ENCODE assay signal across 32 cellular contexts in genomic region chr11:6818967-6819366, GRCh38. TPM values are rescaled to one million over a fixed set of nuclear protein-coding genes. Genes with fewer than 3 reads are reported as not detected.
"Had no signal": no experiment of that assay in that cellular context is flagged by ENCODE, and none has a peak within 500 bp of the region (broad histone marks: within the 10 kb centered on the region; RNA-seq: fewer than 3 reads in every experiment).

No MANE protein-coding gene starts in this region.

- H3K27ac ChIP-seq: stomach, suprapubic skin, testis, thoracic aorta, thyroid gland, tibial artery, tibial nerve, transverse colon, upper lobe of left lung, upper lobe of right lung, uterus, vagina had no signal

- ATAC-seq: stimulated activated memory B cell treated with anti-CD40 and anti-IgM and Interleukin-4, amounts not matched to agents 10 μg/mL and 1 μg/mL and 100 μg/mL, for 72 hours; stimulated activated naive B cell treated with anti-CD40 and anti-IgM and Interleukin-4, amounts not matched to agents 10 μg/mL and 1 μg/mL and 100 μg/mL, for 72 hours; stimulated activated naive CD8-positive, alpha-beta T cell treated with anti-CD3 and anti-CD28 coated beads, Interleukin-15, Interleukin-2, amounts not matched to agents 100 U/mL and 50 U/mL, for 24 hours had no signal

- H3K4me1 ChIP-seq: stomach, suprapubic skin, testis, thyroid gland, tibial artery, tibial nerve, transverse colon, upper lobe of left lung, upper lobe of right lung, uterus, vagina had no signal

- H3K4me3 ChIP-seq: stomach, suprapubic skin, testis, thoracic aorta, thyroid gland, tibial artery, tibial nerve, transverse colon, upper lobe of left lung, upper lobe of right lung, uterus, vagina had no signal

- H3K9me3 Mint-ChIP-seq: stimulated activated effector memory CD8-positive, alpha-beta T cell treated with anti-CD3 and anti-CD28 coated beads, Interleukin-12 subunit alpha, Interleukin-12 subunit beta, amount 100 ng/mL, for 72 hours; stimulated activated naive CD8-positive, alpha-beta T cell treated with anti-CD3 and anti-CD28 coated beads, Interleukin-15, Interleukin-2, amounts not matched to agents 100 ng/mL and 50 ng/mL, for 24 hours; type B pancreatic cell had no signal

- H3K36me3 ChIP-seq: stomach, suprapubic skin, thoracic aorta, thyroid gland, tibial artery, tibial nerve, transverse colon, upper lobe of left lung, upper lobe of right lung, uterus, vagina had no signal

- H3K36me3 Mint-ChIP-seq: stimulated activated effector memory CD8-positive, alpha-beta T cell treated with anti-CD3 and anti-CD28 coated beads, Interleukin-12 subunit alpha, Interleukin-12 subunit beta, amount 100 ng/mL, for 72 hours; type B pancreatic cell had no signal

- H3K9me3 ChIP-seq: stomach, suprapubic skin, testis, thoracic aorta, thyroid gland, tibial artery, transverse colon, upper lobe of right lung, uterus, vagina had no signal

- DNase-seq: stimulated activated CD4-positive, alpha-beta T cell treated with anti-CD3 and anti-CD28 coated beads, Interleukin-2, amount 100 ng/mL, for 48 hours; stimulated activated CD4-positive, alpha-beta T cell treated with anti-CD3 and anti-CD28 coated beads, Interleukin-4, amount 100 ng/mL, for 1 hour; stimulated activated CD4-positive, alpha-beta T cell treated with anti-CD3 and anti-CD28 coated beads, Interleukin-4, amount 100 ng/mL, for 24 hours; stimulated activated CD4-positive, alpha-beta T cell treated with anti-CD3 and anti-CD28 coated beads, Interleukin-4, amount 100 ng/mL, for 4 hours; stimulated activated CD8-positive, alpha-beta memory T cell treated with anti-CD3 and anti-CD28 coated beads, Interleukin-4, amount 100 ng/mL, for 48 hours; stimulated activated naive B cell treated with anti-CD40 and anti-IgM and Interleukin-4, amounts not matched to agents 10 μg/mL and 1 μg/mL and 100 μg/mL, for 72 hours; stimulated activated naive CD4-positive, alpha-beta T cell; stimulated activated naive CD4-positive, alpha-beta T cell treated with Interleukin-2 at 50 U/mL for 16 hours; stimulated activated naive CD8-positive, alpha-beta T cell treated with anti-CD3 and anti-CD28 coated beads, Interleukin-15, amount 100 ng/mL, for 72 hours; stimulated activated naive CD8-positive, alpha-beta T cell treated with anti-CD3 and anti-CD28 coated beads, Interleukin-15, Interleukin-2, amounts not matched to agents 100 U/mL and 50 U/mL, for 24 hours; stomach; substantia nigra; testis; thyroid gland; tibial artery; transverse colon; upper lobe of right lung; uterus had no signal

- H3K27ac Mint-ChIP-seq: stimulated activated effector memory CD8-positive, alpha-beta T cell treated with anti-CD3 and anti-CD28 coated beads, Interleukin-12 subunit alpha, Interleukin-12 subunit beta, amount 100 ng/mL, for 72 hours; stimulated activated memory B cell treated with anti-CD40 and anti-IgM and Interleukin-4, amounts not matched to agents 10 μg/mL and 1 μg/mL and 100 μg/mL, for 72 hours; stimulated activated naive B cell treated with anti-CD40 and anti-IgM and Interleukin-4, amounts not matched to agents 10 μg/mL and 1 μg/mL and 100 μg/mL, for 72 hours; stimulated activated naive CD8-positive, alpha-beta T cell treated with anti-CD3 and anti-CD28 coated beads, Interleukin-15, amount 100 ng/mL, for 72 hours; stimulated activated naive CD8-positive, alpha-beta T cell treated with anti-CD3 and anti-CD28 coated beads, Interleukin-15, Interleukin-2, amounts not matched to agents 100 ng/mL and 50 ng/mL, for 24 hours; type B pancreatic cell had no signal

- H3K27me3 ChIP-seq: stomach, suprapubic skin, testis, thyroid gland, tibial artery, tibial nerve, transverse colon, upper lobe of left lung, upper lobe of right lung, uterus, vagina had no signal

RNA-seq across cellular contexts. Expression of gene OR6A2, which starts 19.5 kb away (rescaled TPM):
- total RNA-seq: upper lobe of right lung, vagina had no signal
- polyA plus RNA-seq: stomach, urinary bladder had no signal

RNA-seq across cellular contexts. Expression of gene OR10A5, which starts 26.5 kb away (rescaled TPM):
- total RNA-seq: stomach, subcutaneous adipose tissue, suprapubic skin, temporal lobe, testis, thoracic aorta, thyroid gland, tibial nerve, transverse colon, upper lobe of left lung, upper lobe of right lung, ureter, urinary bladder, uterus, vagina had no signal
- polyA plus RNA-seq: stomach, thymus, urinary bladder had no signal

RNA-seq across cellular contexts. Expression of gene OR2AG1, which starts 36.1 kb away (rescaled TPM):
- total RNA-seq: subcutaneous adipose tissue, suprapubic skin, temporal lobe, testis, thoracic aorta, thyroid gland, tibial nerve, transverse colon, upper lobe of left lung, upper lobe of right lung, ureter, urinary bladder, uterus, vagina had no signal
- polyA plus RNA-seq: stomach, urinary bladder had no signal

RNA-seq across cellular contexts. Expression of gene OR10A2, which starts 43.9 kb away (rescaled TPM):
- total RNA-seq: stomach, subcutaneous adipose tissue, suprapubic skin, temporal lobe, testis, thoracic aorta, thyroid gland, tibial nerve, transverse colon, upper lobe of left lung, upper lobe of right lung, ureter, urinary bladder, uterus, vagina had no signal
- polyA plus RNA-seq: stomach, thymus, urinary bladder had no signal

RNA-seq across cellular contexts. Expression of gene OR2AG2, which starts 47.2 kb away (rescaled TPM):
- total RNA-seq: vagina had no signal
- polyA plus RNA-seq: stomach had no signal
